In the genomic region with DNA sequence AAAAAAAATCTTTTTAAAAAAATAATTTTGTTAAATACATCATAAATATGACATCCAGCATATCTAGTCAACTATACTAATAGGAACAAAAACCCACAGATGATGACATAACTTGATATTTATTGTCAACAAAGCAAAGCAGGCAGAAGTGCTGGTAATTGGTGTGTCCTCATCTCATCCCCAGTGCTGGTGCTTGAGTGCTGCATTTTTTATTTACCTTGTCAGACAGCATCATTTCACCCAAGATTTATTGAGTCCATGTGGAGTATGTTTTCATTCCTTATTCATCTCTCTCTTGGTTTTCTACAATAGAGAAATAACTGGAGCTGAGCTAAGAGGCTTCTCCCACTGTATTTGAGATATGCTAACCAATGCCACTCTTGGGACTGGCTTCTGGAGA, we compare ENCODE assay signal across 21 cellular contexts.
DNase-seq lines count a peak whose midpoint lies in the region; ATAC-seq, FAIRE-seq and TF ChIP-seq lines count a peak whose summit lies in the region.
"Had no signal": no experiment of that assay in that cellular context is flagged by ENCODE, and none has a peak within 500 bp of the region (broad histone marks: within the 10 kb centered on the region; RNA-seq: fewer than 3 reads in every experiment).

No MANE protein-coding gene starts in this region.

- H3K36me3 ChIP-seq in SK-N-SH (replicated peaks in 1 of 2; ENCODE audit: control insufficient read depth in 1 of 2, insufficient read depth in 2 of 2, low read length in 1 of 2) = no peaks in the 10 kb centered on the region
- H3K36me3 ChIP-seq: BLaER1 treated with 17β-estradiol and CSF1 and Interleukin-3, amounts not matched to agents 10 nM and 100 nM; cardiac muscle cell; suprapubic skin; vagina had no signal

- H3K4me3 ChIP-seq in SK-N-SH (ENCODE audit: low read depth in 2 of 2, low read length in 1 of 2) = no peak overlapping the region
- H3K4me3 ChIP-seq: A549; BLaER1 treated with 17β-estradiol and CSF1 and Interleukin-3, amounts not matched to agents 10 nM and 100 nM; cardiac muscle cell; suprapubic skin; vagina had no signal

- H3K4me1 ChIP-seq in SK-N-SH (ENCODE audit: control insufficient read depth in 1 of 2, insufficient read depth in 2 of 2, low read depth in 1 of 2, low read length in 1 of 2) = no peaks in the 10 kb centered on the region; a peak in 1 of 4 replicates
- H3K4me1 ChIP-seq: A549; BLaER1 treated with 17β-estradiol and CSF1 and Interleukin-3, amounts not matched to agents 10 nM and 100 nM; suprapubic skin; vagina had no signal

- no peak overlapping the region for H2AFZ ChIP-seq in SK-N-SH (ENCODE audit: low read depth)

- H3K9ac ChIP-seq in SK-N-SH = no peak overlapping the region
- H3K9ac ChIP-seq: BLaER1 treated with 17β-estradiol and CSF1 and Interleukin-3, amounts not matched to agents 10 nM and 100 nM had no signal

- ATAC-seq in SK-N-SH treated with all-trans-retinoic acid at 6 μM for 48 hours = peak; percentile 45; the same call in 2 of the 3 replicates
- ATAC-seq in left lobe of liver = no peak
- ATAC-seq in HG02623 (IDR thresholded peaks at IDR 0.05; ENCODE audit: unreplicated experiment) = no peak
- no peak for ATAC-seq in HG03378 (IDR thresholded peaks at IDR 0.05; ENCODE audit: unreplicated experiment)
- ATAC-seq: A549; activated T-cell treated with anti-CD3 and anti-CD28 coated beads, Interleukin-2, amount 50 U/mL, for 4 hours had no signal

- H3F3A ChIP-seq in SK-N-SH (replicated peaks; ENCODE audit: insufficient read depth) = no peaks in the 10 kb centered on the region

- no peaks in the 10 kb centered on the region for H3K9me3 ChIP-seq in SK-N-SH
- H3K9me3 ChIP-seq: A549; BLaER1 treated with 17β-estradiol and CSF1 and Interleukin-3, amounts not matched to agents 10 nM and 100 nM; suprapubic skin; vagina had no signal

- no peak for TF ChIP-seq EP300 in SK-N-SH (IDR thresholded peaks at IDR 0.05; ENCODE audit: borderline replicate concordance in 1 of 2, low read depth in 1 of 2, low read length in 1 of 2)

- CTCF ChIA-PET in SK-N-SH (lab: Yijun Ruan, JAX) = no interaction called here

- no peak for DNase-seq in SK-N-SH
- peak; percentile 58 for DNase-seq in NCI-H2029 treated with DMSO at 0.1 percent for 48 hours (lab: John Stamatoyannopoulos, UW)
- DNase-seq in NCI-H748 (lab: John Stamatoyannopoulos, UW; ENCODE audit: unreplicated experiment) = peak; percentile 82
- DNase-seq in left lobe of liver (ENCODE audit: low spot score) = no peak
- DNase-seq in frontal cortex (ENCODE audit: low spot score in 2 of 2) = no peak
- DNase-seq: activated naive CD4-positive, alpha-beta T cell treated with anti-CD3 and anti-CD28 coated beads for 36 hours; activated T-cell treated with anti-CD3 and anti-CD28 coated beads, Interleukin-2, amount 50 U/mL, for 4 hours; GF-D8; H9; immature natural killer cell; NCI-H1930; T1000 had no signal

- no peak for TF ChIP-seq CTCF in SK-N-SH (IDR thresholded peaks at IDR 0.05)

- no peaks in the 10 kb centered on the region for H4K20me1 ChIP-seq in SK-N-SH (ENCODE audit: insufficient read depth)
- H4K20me1 ChIP-seq: BLaER1 treated with 17β-estradiol and CSF1 and Interleukin-3, amounts not matched to agents 10 nM and 100 nM had no signal

- FAIRE-seq in frontal cortex (lab: Jason Lieb, UNC) = no peak
- FAIRE-seq: A549, GM12891 had no signal

- no peaks in the 10 kb centered on the region for H3K27me3 ChIP-seq in SK-N-SH (ENCODE audit: insufficient read depth)
- H3K27me3 ChIP-seq: BLaER1 treated with 17β-estradiol and CSF1 and Interleukin-3, amounts not matched to agents 10 nM and 100 nM; cardiac muscle cell; suprapubic skin; vagina had no signal

- H3K79me2 ChIP-seq in SK-N-SH (ENCODE audit: insufficient read depth) = no peaks in the 10 kb centered on the region

- POLR2A ChIA-PET in SK-N-SH (lab: Yijun Ruan, JAX) = no interaction called here

- H3K27ac ChIP-seq in SK-N-SH (ENCODE audit: low read depth in 2 of 2, low read length in 1 of 2) = no peak overlapping the region
- H3K27ac ChIP-seq: A549; BLaER1 treated with 17β-estradiol and CSF1 and Interleukin-3, amounts not matched to agents 10 nM and 100 nM; cardiac muscle cell; suprapubic skin; vagina had no signal

- no peaks in the 10 kb centered on the region for H3K9me2 ChIP-seq in SK-N-SH

- H3K4me2 ChIP-seq in SK-N-SH = no peak overlapping the region
- H3K4me2 ChIP-seq: A549; BLaER1 treated with 17β-estradiol and CSF1 and Interleukin-3, amounts not matched to agents 10 nM and 100 nM had no signal

- no peak for TF ChIP-seq RAD21 in SK-N-SH (IDR thresholded peaks at IDR 0.05; ENCODE audit: low read length)

TF ChIP-seq in SK-N-SH treated with all-trans-retinoic acid at 6 μM for 48 hours, 23 proteins besides CTCF, POLR2A, EP300 and RAD21 (continues in another document):
- no peak for TF ChIP-seq SNAI2 (CRISPR knock-in tag; IDR thresholded peaks at IDR 0.05)
- TF ChIP-seq ZNF70 (CRISPR knock-in tag; IDR thresholded peaks at IDR 0.05) = no peak
- no peak for TF ChIP-seq ZFP30 (CRISPR knock-in tag; IDR thresholded peaks at IDR 0.05)
- no peak for TF ChIP-seq PPARA (CRISPR knock-in tag; IDR thresholded peaks at IDR 0.05; ENCODE audit: borderline replicate concordance)
- TF ChIP-seq TCF4 (CRISPR knock-in tag; IDR thresholded peaks at IDR 0.05; ENCODE audit: borderline replicate concordance) = no peak
- no peak for TF ChIP-seq ESRRG (CRISPR knock-in tag; IDR thresholded peaks at IDR 0.05)
- no peak for TF ChIP-seq ZNF565 (CRISPR knock-in tag; conservative IDR thresholded peaks at IDR 0.05; ENCODE audit: low read depth)
- TF ChIP-seq ISL1 (CRISPR knock-in tag; IDR thresholded peaks at IDR 0.05) = no peak
- TF ChIP-seq ZC3H10 (CRISPR knock-in tag; IDR thresholded peaks at IDR 0.05) = no peak
- no peak for TF ChIP-seq ZNF8 (CRISPR knock-in tag; IDR thresholded peaks at IDR 0.05)
- TF ChIP-seq, protein P1, sequence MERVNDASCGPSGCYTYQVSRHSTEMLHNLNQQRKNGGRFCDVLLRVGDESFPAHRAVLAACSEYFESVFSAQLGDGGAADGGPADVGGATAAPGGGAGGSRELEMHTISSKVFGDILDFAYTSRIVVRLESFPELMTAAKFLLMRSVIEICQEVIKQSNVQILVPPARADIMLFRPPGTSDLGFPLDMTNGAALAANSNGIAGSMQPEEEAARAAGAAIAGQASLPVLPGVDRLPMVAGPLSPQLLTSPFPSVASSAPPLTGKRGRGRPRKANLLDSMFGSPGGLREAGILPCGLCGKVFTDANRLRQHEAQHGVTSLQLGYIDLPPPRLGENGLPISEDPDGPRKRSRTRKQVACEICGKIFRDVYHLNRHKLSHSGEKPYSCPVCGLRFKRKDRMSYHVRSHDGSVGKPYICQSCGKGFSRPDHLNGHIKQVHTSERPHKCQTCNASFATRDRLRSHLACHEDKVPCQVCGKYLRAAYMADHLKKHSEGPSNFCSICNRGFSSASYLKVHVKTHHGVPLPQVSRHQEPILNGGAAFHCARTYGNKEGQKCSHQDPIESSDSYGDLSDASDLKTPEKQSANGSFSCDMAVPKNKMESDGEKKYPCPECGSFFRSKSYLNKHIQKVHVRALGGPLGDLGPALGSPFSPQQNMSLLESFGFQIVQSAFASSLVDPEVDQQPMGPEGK (CRISPR knock-in tag; IDR thresholded peaks at IDR 0.05; ENCODE audit: borderline replicate concordance) = no peak
- no peak for TF ChIP-seq BACH2 (CRISPR knock-in tag; IDR thresholded peaks at IDR 0.05; ENCODE audit: borderline replicate concordance)
- TF ChIP-seq GLIS3 (CRISPR knock-in tag; IDR thresholded peaks at IDR 0.05) = no peak
- no peak for TF ChIP-seq OSR1 (CRISPR knock-in tag; IDR thresholded peaks at IDR 0.05)

TF ChIP-seq in SK-N-SH, 30 proteins besides CTCF, POLR2A, EP300 and RAD21:
- no peak for TF ChIP-seq CHD2 (IDR thresholded peaks at IDR 0.05; ENCODE audit: low read length, partially characterized antibody)
- TF ChIP-seq, protein P2, sequence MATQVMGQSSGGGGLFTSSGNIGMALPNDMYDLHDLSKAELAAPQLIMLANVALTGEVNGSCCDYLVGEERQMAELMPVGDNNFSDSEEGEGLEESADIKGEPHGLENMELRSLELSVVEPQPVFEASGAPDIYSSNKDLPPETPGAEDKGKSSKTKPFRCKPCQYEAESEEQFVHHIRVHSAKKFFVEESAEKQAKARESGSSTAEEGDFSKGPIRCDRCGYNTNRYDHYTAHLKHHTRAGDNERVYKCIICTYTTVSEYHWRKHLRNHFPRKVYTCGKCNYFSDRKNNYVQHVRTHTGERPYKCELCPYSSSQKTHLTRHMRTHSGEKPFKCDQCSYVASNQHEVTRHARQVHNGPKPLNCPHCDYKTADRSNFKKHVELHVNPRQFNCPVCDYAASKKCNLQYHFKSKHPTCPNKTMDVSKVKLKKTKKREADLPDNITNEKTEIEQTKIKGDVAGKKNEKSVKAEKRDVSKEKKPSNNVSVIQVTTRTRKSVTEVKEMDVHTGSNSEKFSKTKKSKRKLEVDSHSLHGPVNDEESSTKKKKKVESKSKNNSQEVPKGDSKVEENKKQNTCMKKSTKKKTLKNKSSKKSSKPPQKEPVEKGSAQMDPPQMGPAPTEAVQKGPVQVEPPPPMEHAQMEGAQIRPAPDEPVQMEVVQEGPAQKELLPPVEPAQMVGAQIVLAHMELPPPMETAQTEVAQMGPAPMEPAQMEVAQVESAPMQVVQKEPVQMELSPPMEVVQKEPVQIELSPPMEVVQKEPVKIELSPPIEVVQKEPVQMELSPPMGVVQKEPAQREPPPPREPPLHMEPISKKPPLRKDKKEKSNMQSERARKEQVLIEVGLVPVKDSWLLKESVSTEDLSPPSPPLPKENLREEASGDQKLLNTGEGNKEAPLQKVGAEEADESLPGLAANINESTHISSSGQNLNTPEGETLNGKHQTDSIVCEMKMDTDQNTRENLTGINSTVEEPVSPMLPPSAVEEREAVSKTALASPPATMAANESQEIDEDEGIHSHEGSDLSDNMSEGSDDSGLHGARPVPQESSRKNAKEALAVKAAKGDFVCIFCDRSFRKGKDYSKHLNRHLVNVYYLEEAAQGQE (IDR thresholded peaks at IDR 0.05; ENCODE audit: low read depth, low read length) = no peak
TF ChIP-seq in SK-N-SH: peak in this region for 0.

Comparison
In these comparisons a context has a peak if more than half of its experiments do, and no peak if none do; other contexts are left out.
1. DNase-seq: peak in NCI-H2029 treated with DMSO at 0.1 percent for 48 hours (single experiment) and NCI-H748 (single experiment); none in SK-N-SH (single experiment), left lobe of liver (single experiment) and frontal cortex (0 of 2).